ENCODE assay signal across 29 cellular contexts in genomic region chrX:57132046-57132445, GRCh38.
"Had no signal": no experiment of that assay in that cellular context is flagged by ENCODE, and none has a peak within 500 bp of the region (broad histone marks: within the 10 kb centered on the region; RNA-seq: fewer than 3 reads in every experiment).

No MANE protein-coding gene starts in this region.

- H3K4me3 ChIP-seq: stomach, suprapubic skin, testis, thoracic aorta, thyroid gland, tibial artery, tibial nerve, transverse colon, upper lobe of left lung, upper lobe of right lung, uterus, vagina had no signal

- H3K36me3 Mint-ChIP-seq: stimulated activated effector memory CD8-positive, alpha-beta T cell treated with anti-CD3 and anti-CD28 coated beads, Interleukin-12 subunit alpha, Interleukin-12 subunit beta, amount 100 ng/mL, for 72 hours; stimulated activated naive B cell treated with anti-CD40 and anti-IgM and Interleukin-4, amounts not matched to agents 10 μg/mL and 1 μg/mL and 100 μg/mL, for 72 hours had no signal

- H3K9me3 Mint-ChIP-seq: stimulated activated effector memory CD8-positive, alpha-beta T cell treated with anti-CD3 and anti-CD28 coated beads, Interleukin-12 subunit alpha, Interleukin-12 subunit beta, amount 100 ng/mL, for 72 hours; stimulated activated memory B cell treated with anti-CD40 and anti-IgM and Interleukin-4, amounts not matched to agents 10 μg/mL and 1 μg/mL and 100 μg/mL, for 72 hours; stimulated activated naive B cell treated with anti-CD40 and anti-IgM and Interleukin-4, amounts not matched to agents 10 μg/mL and 1 μg/mL and 100 μg/mL, for 72 hours; stimulated activated naive CD8-positive, alpha-beta T cell treated with anti-CD3 and anti-CD28 coated beads, Interleukin-15, amount 100 ng/mL, for 72 hours; stimulated activated naive CD8-positive, alpha-beta T cell treated with anti-CD3 and anti-CD28 coated beads, Interleukin-15, Interleukin-2, amounts not matched to agents 100 ng/mL and 50 ng/mL, for 24 hours had no signal

- H3K4me1 Mint-ChIP-seq: stimulated activated effector memory CD8-positive, alpha-beta T cell treated with anti-CD3 and anti-CD28 coated beads, Interleukin-12 subunit alpha, Interleukin-12 subunit beta, amount 100 ng/mL, for 72 hours; stimulated activated memory B cell treated with anti-CD40 and anti-IgM and Interleukin-4, amounts not matched to agents 10 μg/mL and 1 μg/mL and 100 μg/mL, for 72 hours; stimulated activated naive B cell treated with anti-CD40 and anti-IgM and Interleukin-4, amounts not matched to agents 10 μg/mL and 1 μg/mL and 100 μg/mL, for 72 hours; stimulated activated naive CD8-positive, alpha-beta T cell treated with anti-CD3 and anti-CD28 coated beads, Interleukin-15, amount 100 ng/mL, for 72 hours had no signal

- H3K27ac Mint-ChIP-seq: stimulated activated effector memory CD8-positive, alpha-beta T cell treated with anti-CD3 and anti-CD28 coated beads, Interleukin-12 subunit alpha, Interleukin-12 subunit beta, amount 100 ng/mL, for 72 hours; stimulated activated memory B cell treated with anti-CD40 and anti-IgM and Interleukin-4, amounts not matched to agents 10 μg/mL and 1 μg/mL and 100 μg/mL, for 72 hours; stimulated activated naive B cell treated with anti-CD40 and anti-IgM and Interleukin-4, amounts not matched to agents 10 μg/mL and 1 μg/mL and 100 μg/mL, for 72 hours; stimulated activated naive CD8-positive, alpha-beta T cell treated with anti-CD3 and anti-CD28 coated beads, Interleukin-15, amount 100 ng/mL, for 72 hours; stimulated activated naive CD8-positive, alpha-beta T cell treated with anti-CD3 and anti-CD28 coated beads, Interleukin-15, Interleukin-2, amounts not matched to agents 100 ng/mL and 50 ng/mL, for 24 hours; type B pancreatic cell had no signal

- H3K27me3 ChIP-seq: stomach, suprapubic skin, testis, thyroid gland, tibial artery, tibial nerve, transverse colon, upper lobe of left lung, upper lobe of right lung, uterus, vagina had no signal

- DNase-seq: stimulated activated CD4-positive, alpha-beta T cell treated with anti-CD3 and anti-CD28 coated beads, Interleukin-2, amount 100 ng/mL, for 48 hours; stimulated activated CD4-positive, alpha-beta T cell treated with anti-CD3 and anti-CD28 coated beads, Interleukin-4, amount 100 ng/mL, for 1 hour; stimulated activated CD4-positive, alpha-beta T cell treated with anti-CD3 and anti-CD28 coated beads, Interleukin-4, amount 100 ng/mL, for 24 hours; stimulated activated CD4-positive, alpha-beta T cell treated with anti-CD3 and anti-CD28 coated beads, Interleukin-4, amount 100 ng/mL, for 4 hours; stimulated activated CD8-positive, alpha-beta memory T cell treated with anti-CD3 and anti-CD28 coated beads, Interleukin-4, amount 100 ng/mL, for 48 hours; stimulated activated naive B cell treated with anti-CD40 and anti-IgM and Interleukin-4, amounts not matched to agents 10 μg/mL and 1 μg/mL and 100 μg/mL, for 72 hours; stimulated activated naive CD4-positive, alpha-beta T cell; stimulated activated naive CD4-positive, alpha-beta T cell treated with Interleukin-2 at 50 U/mL for 16 hours; stimulated activated naive CD8-positive, alpha-beta T cell treated with anti-CD3 and anti-CD28 coated beads, Interleukin-15, amount 100 ng/mL, for 72 hours; stimulated activated naive CD8-positive, alpha-beta T cell treated with anti-CD3 and anti-CD28 coated beads, Interleukin-15, Interleukin-2, amounts not matched to agents 100 U/mL and 50 U/mL, for 24 hours; stomach; substantia nigra; testis; thyroid gland; tibial artery; transverse colon; trophoblast cell; upper lobe of left lung; upper lobe of right lung; uterus had no signal

- H3K4me3 Mint-ChIP-seq: stimulated activated effector memory CD8-positive, alpha-beta T cell treated with anti-CD3 and anti-CD28 coated beads, Interleukin-12 subunit alpha, Interleukin-12 subunit beta, amount 100 ng/mL, for 72 hours; stimulated activated memory B cell treated with anti-CD40 and anti-IgM and Interleukin-4, amounts not matched to agents 10 μg/mL and 1 μg/mL and 100 μg/mL, for 72 hours; stimulated activated naive B cell treated with anti-CD40 and anti-IgM and Interleukin-4, amounts not matched to agents 10 μg/mL and 1 μg/mL and 100 μg/mL, for 72 hours; stimulated activated naive CD8-positive, alpha-beta T cell treated with anti-CD3 and anti-CD28 coated beads, Interleukin-15, amount 100 ng/mL, for 72 hours; stimulated activated naive CD8-positive, alpha-beta T cell treated with anti-CD3 and anti-CD28 coated beads, Interleukin-15, Interleukin-2, amounts not matched to agents 100 ng/mL and 50 ng/mL, for 24 hours; type B pancreatic cell had no signal

- FAIRE-seq: urothelium cell line had no signal

- H3K27ac ChIP-seq: stomach, suprapubic skin, testis, thoracic aorta, thyroid gland, tibial artery, tibial nerve, transverse colon, upper lobe of left lung, upper lobe of right lung, uterus, vagina had no signal

- H3K27me3 Mint-ChIP-seq: stimulated activated memory B cell treated with anti-CD40 and anti-IgM and Interleukin-4, amounts not matched to agents 10 μg/mL and 1 μg/mL and 100 μg/mL, for 72 hours; stimulated activated naive B cell treated with anti-CD40 and anti-IgM and Interleukin-4, amounts not matched to agents 10 μg/mL and 1 μg/mL and 100 μg/mL, for 72 hours; stimulated activated naive CD8-positive, alpha-beta T cell treated with anti-CD3 and anti-CD28 coated beads, Interleukin-15, amount 100 ng/mL, for 72 hours; stimulated activated naive CD8-positive, alpha-beta T cell treated with anti-CD3 and anti-CD28 coated beads, Interleukin-15, Interleukin-2, amounts not matched to agents 100 ng/mL and 50 ng/mL, for 24 hours; type B pancreatic cell had no signal

- H3K4me1 ChIP-seq: suprapubic skin, testis, thyroid gland, tibial artery, tibial nerve, transverse colon, upper lobe of left lung, upper lobe of right lung, uterus, vagina had no signal

- H3K9me3 ChIP-seq: stomach, suprapubic skin, testis, thoracic aorta, thyroid gland, tibial artery, tibial nerve, transverse colon, upper lobe of left lung, upper lobe of right lung, uterus, vagina had no signal

- ATAC-seq: stimulated activated effector memory CD8-positive, alpha-beta T cell treated with anti-CD3 and anti-CD28 coated beads, Interleukin-12 subunit alpha, Interleukin-12 subunit beta, amount 100 ng/mL, for 72 hours; stimulated activated memory B cell treated with anti-CD40 and anti-IgM and Interleukin-4, amounts not matched to agents 10 μg/mL and 1 μg/mL and 100 μg/mL, for 72 hours; stimulated activated naive B cell treated with anti-CD40 and anti-IgM and Interleukin-4, amounts not matched to agents 10 μg/mL and 1 μg/mL and 100 μg/mL, for 72 hours; stimulated activated naive CD8-positive, alpha-beta T cell treated with anti-CD3 and anti-CD28 coated beads, Interleukin-15, amount 100 ng/mL, for 72 hours; stimulated activated naive CD8-positive, alpha-beta T cell treated with anti-CD3 and anti-CD28 coated beads, Interleukin-15, Interleukin-2, amounts not matched to agents 100 U/mL and 50 U/mL, for 24 hours; upper lobe of right lung had no signal

- H3K36me3 ChIP-seq: stomach, suprapubic skin, thoracic aorta, thyroid gland, tibial artery, tibial nerve, transverse colon, upper lobe of left lung, upper lobe of right lung, uterus, vagina had no signal
